ENCODE assay signal across 1 cellular context in the genomic region with DNA sequence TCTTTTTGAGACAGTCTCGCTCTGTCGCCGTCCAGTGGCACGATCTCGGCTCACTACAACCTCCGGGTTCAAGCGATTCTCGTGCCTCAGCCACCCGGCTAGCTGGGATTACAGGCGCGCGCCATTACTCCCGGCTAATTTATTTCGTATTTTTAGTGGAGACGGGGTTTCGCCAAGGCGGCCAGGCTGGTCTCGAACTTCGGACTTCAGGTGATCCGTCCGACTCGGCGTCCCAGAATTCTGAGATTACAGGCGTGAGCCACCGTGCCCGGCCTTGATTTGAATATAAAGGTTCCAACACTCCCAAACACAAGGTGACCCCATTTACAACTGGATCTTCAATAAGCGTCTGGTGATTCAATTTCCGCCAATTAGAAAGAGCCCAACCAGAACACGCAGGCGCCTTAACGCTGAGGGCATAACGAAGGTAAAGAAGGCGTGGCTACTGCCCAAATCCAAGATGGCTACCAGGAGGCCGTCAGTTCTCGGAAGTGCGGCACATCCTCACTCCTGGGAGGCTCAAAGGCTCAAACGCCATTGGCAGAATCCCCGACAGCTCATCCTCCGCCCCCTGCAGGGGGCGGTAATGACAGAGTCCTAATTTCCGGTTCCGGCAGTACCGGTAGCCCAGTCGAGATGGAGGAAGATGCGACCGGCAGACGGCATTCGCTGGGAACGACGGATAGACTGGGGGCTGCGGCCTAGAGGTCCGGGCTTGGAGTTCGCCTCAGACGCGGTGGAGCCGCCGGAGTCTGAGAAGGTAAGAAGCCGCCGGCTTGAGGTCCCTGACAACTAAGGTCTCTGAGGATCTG.
TF ChIP-seq lines count a peak whose summit lies in the region.

Gene SLC25A44 (plus strand): TSS at position 617 of the 812 bp plus-strand sequence. CDS start 5,744 bp downstream, outside the sequence.

TF ChIP-seq in GM12878, 131 proteins besides CTCF, POLR2A, EP300 and RAD21 (continued from another document):
- TF ChIP-seq, protein P1, sequence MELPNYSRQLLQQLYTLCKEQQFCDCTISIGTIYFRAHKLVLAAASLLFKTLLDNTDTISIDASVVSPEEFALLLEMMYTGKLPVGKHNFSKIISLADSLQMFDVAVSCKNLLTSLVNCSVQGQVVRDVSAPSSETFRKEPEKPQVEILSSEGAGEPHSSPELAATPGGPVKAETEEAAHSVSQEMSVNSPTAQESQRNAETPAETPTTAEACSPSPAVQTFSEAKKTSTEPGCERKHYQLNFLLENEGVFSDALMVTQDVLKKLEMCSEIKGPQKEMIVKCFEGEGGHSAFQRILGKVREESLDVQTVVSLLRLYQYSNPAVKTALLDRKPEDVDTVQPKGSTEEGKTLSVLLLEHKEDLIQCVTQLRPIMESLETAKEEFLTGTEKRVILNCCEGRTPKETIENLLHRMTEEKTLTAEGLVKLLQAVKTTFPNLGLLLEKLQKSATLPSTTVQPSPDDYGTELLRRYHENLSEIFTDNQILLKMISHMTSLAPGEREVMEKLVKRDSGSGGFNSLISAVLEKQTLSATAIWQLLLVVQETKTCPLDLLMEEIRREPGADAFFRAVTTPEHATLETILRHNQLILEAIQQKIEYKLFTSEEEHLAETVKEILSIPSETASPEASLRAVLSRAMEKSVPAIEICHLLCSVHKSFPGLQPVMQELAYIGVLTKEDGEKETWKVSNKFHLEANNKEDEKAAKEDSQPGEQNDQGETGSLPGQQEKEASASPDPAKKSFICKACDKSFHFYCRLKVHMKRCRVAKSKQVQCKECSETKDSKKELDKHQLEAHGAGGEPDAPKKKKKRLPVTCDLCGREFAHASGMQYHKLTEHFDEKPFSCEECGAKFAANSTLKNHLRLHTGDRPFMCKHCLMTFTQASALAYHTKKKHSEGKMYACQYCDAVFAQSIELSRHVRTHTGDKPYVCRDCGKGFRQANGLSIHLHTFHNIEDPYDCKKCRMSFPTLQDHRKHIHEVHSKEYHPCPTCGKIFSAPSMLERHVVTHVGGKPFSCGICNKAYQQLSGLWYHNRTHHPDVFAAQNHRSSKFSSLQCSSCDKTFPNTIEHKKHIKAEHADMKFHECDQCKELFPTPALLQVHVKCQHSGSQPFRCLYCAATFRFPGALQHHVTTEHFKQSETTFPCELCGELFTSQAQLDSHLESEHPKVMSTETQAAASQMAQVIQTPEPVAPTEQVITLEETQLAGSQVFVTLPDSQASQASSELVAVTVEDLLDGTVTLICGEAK (IDR thresholded peaks at IDR 0.05; ENCODE audit: borderline replicate concordance), result peak; percentile 94; the same call in 1 of the 2 replicates
- TF ChIP-seq MXI1 (IDR thresholded peaks at IDR 0.05; ENCODE audit: low read depth, low read length), result peak; percentile 50; the same call in 1 of the 2 replicates
- TF ChIP-seq SP1 (IDR thresholded peaks at IDR 0.05; ENCODE audit: low read depth, low read length), result peak; percentile 86
- TF ChIP-seq GABPA (IDR thresholded peaks at IDR 0.05; ENCODE audit: low read depth), result peak; percentile 94
- TF ChIP-seq, protein P2, sequence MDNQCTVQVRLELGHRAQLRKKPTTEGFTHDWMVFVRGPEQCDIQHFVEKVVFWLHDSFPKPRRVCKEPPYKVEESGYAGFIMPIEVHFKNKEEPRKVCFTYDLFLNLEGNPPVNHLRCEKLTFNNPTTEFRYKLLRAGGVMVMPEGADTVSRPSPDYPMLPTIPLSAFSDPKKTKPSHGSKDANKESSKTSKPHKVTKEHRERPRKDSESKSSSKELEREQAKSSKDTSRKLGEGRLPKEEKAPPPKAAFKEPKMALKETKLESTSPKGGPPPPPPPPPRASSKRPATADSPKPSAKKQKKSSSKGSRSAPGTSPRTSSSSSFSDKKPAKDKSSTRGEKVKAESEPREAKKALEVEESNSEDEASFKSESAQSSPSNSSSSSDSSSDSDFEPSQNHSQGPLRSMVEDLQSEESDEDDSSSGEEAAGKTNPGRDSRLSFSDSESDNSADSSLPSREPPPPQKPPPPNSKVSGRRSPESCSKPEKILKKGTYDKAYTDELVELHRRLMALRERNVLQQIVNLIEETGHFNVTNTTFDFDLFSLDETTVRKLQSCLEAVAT (IDR thresholded peaks at IDR 0.05), result 0 out of 2 replicates have a peak, but pooled peaks have one; percentile 34
- TF ChIP-seq CHD2 (IDR thresholded peaks at IDR 0.05; ENCODE audit: borderline replicate concordance, low read depth, low read length), result peak; percentile 41; the same call in 1 of the 2 replicates
- TF ChIP-seq, protein P3, sequence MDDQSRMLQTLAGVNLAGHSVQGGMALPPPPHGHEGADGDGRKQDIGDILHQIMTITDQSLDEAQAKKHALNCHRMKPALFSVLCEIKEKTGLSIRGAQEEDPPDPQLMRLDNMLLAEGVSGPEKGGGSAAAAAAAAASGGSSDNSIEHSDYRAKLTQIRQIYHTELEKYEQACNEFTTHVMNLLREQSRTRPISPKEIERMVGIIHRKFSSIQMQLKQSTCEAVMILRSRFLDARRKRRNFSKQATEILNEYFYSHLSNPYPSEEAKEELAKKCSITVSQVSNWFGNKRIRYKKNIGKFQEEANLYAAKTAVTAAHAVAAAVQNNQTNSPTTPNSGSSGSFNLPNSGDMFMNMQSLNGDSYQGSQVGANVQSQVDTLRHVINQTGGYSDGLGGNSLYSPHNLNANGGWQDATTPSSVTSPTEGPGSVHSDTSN (IDR thresholded peaks at IDR 0.05; ENCODE audit: insufficient replicate concordance, low read depth, low read length), result peak; percentile 80
- peak; percentile 78; the same call in 1 of the 2 replicates for TF ChIP-seq CREM (IDR thresholded peaks at IDR 0.05; ENCODE audit: low read depth)
- TF ChIP-seq NR2C1 (IDR thresholded peaks at IDR 0.05), result peak; percentile 75
- peak; percentile 26; the same call in 1 of the 2 replicates for TF ChIP-seq SREBF2 (IDR thresholded peaks at IDR 0.05; ENCODE audit: low read length)
- no peak for TF ChIP-seq KLF5 (IDR thresholded peaks at IDR 0.05; ENCODE audit: partially characterized antibody)
